Comparison of ENCODE assay signal across 1 cellular context in the genomic region with DNA sequence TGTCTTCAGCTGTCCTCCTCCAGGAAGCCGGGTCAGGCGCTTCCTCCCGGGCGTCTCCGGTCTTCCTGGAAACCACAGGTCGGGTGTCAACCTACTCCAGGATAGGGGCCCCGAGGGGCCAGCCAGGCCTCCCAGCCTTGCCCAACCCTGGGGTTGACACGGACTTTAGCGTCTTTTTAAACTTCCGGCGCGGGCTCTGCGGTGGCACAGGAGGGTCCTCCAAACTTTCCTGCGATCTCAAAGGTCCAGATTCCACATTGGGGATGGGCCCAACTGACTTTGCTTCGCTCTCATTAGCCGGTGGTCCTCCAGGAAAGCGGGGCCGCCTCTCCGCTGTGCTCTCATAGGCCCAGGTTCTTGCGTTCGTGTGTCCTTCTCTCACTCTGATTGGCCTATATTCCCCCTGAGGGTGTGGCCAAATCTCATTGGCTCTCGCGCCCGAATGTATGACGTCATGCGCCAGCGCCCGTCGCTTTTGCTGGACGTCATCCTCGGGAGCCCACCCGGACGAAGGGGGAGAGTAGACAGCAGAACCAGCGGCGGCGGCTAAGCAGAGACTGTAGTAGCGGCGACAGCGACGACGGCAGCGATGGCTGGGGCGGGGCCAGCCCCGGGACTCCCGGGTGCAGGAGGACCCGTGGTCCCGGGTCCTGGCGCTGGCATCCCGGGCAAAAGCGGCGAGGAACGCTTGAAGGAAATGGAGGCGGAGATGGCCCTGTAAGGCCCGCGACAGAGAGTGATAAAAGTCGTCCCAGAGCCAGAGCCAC.
TF ChIP-seq lines count a peak whose summit lies in the region.

Gene RBM42 (plus strand): TSS at position 472 of the 767 bp plus-strand sequence. CDS start 118 bp downstream, at position 590.

TF ChIP-seq in HepG2, 621 proteins besides CTCF, POLR2A, EP300 and RAD21 (continued from another document and continues in another):
- TF ChIP-seq NR2C2 (CRISPR knock-in tag; IDR thresholded peaks at IDR 0.05; ENCODE audit: borderline replicate concordance) (peak; percentile 76; the same call in 1 of the 2 replicates), CREB1 (IDR thresholded peaks at IDR 0.05) (peak; percentile 100), CREB1 (CRISPR knock-in tag; IDR thresholded peaks at IDR 0.05) (peak; percentile 100), MTF1 (CRISPR knock-in tag; IDR thresholded peaks at IDR 0.05) (no peak), ZNF766 (CRISPR knock-in tag; IDR thresholded peaks at IDR 0.05; ENCODE audit: borderline replicate concordance) (0 out of 2 replicates have a peak, but pooled peaks have one; percentile 19), IRX3 (CRISPR knock-in tag; IDR thresholded peaks at IDR 0.05; ENCODE audit: borderline replicate concordance, low read depth) (no peak), ATAD3A (CRISPR knock-in tag; IDR thresholded peaks at IDR 0.05) (no peak), ZNF678 (CRISPR knock-in tag; IDR thresholded peaks at IDR 0.05) (no peak), ZNF816 (CRISPR knock-in tag; IDR thresholded peaks at IDR 0.05; ENCODE audit: borderline replicate concordance) (no peak), SAP130 (CRISPR knock-in tag; IDR thresholded peaks at IDR 0.05; ENCODE audit: low read depth) (peak; percentile 90), ZNF580 (CRISPR knock-in tag; IDR thresholded peaks at IDR 0.05; ENCODE audit: borderline replicate concordance, low read depth) (no peak), SYNCRIP (IDR thresholded peaks at IDR 0.05; ENCODE audit: insufficient read depth, low read depth, low read length) (no peak), AHR (CRISPR knock-in tag; IDR thresholded peaks at IDR 0.05) (peak; percentile 59; the same call in 1 of the 2 replicates), ISX (CRISPR knock-in tag; conservative IDR thresholded peaks at IDR 0.05) (peak; percentile 89; the same call in 1 of the 2 replicates), SETDB1 (CRISPR knock-in tag; IDR thresholded peaks at IDR 0.05; ENCODE audit: borderline replicate concordance) (no peak), SP4 (CRISPR knock-in tag; IDR thresholded peaks at IDR 0.05) (peak; percentile 97), TCF7L2 (IDR thresholded peaks at IDR 0.05; ENCODE audit: low read depth, low read length) (no peak), MNT (IDR thresholded peaks at IDR 0.05) (peak; percentile 59), SMAD9 (CRISPR knock-in tag; IDR thresholded peaks at IDR 0.05) (no peak), ZFYVE20 (CRISPR knock-in tag; IDR thresholded peaks at IDR 0.05; ENCODE audit: borderline replicate concordance, low read depth) (no peak), TEAD3 (CRISPR knock-in tag; optimal IDR thresholded peaks at IDR 0.05; ENCODE audit: borderline replicate concordance) (peak; percentile 53), ZNF569 (CRISPR knock-in tag; IDR thresholded peaks at IDR 0.05; ENCODE audit: borderline replicate concordance) (no peak), SSRP1 (CRISPR knock-in tag; IDR thresholded peaks at IDR 0.05) (no peak), CERS6 (CRISPR knock-in tag; IDR thresholded peaks at IDR 0.05) (no peak), MTA1 (CRISPR knock-in tag; IDR thresholded peaks at IDR 0.05; ENCODE audit: borderline replicate concordance) (peak; percentile 38; the same call in 1 of the 2 replicates), CENPT (CRISPR knock-in tag; IDR thresholded peaks at IDR 0.05; ENCODE audit: low read depth) (no peak), ZNF83 (CRISPR knock-in tag; IDR thresholded peaks at IDR 0.05; ENCODE audit: borderline replicate concordance) (no peak), STAT5B (CRISPR knock-in tag; IDR thresholded peaks at IDR 0.05) (no peak)
- TF ChIP-seq, protein P1, sequence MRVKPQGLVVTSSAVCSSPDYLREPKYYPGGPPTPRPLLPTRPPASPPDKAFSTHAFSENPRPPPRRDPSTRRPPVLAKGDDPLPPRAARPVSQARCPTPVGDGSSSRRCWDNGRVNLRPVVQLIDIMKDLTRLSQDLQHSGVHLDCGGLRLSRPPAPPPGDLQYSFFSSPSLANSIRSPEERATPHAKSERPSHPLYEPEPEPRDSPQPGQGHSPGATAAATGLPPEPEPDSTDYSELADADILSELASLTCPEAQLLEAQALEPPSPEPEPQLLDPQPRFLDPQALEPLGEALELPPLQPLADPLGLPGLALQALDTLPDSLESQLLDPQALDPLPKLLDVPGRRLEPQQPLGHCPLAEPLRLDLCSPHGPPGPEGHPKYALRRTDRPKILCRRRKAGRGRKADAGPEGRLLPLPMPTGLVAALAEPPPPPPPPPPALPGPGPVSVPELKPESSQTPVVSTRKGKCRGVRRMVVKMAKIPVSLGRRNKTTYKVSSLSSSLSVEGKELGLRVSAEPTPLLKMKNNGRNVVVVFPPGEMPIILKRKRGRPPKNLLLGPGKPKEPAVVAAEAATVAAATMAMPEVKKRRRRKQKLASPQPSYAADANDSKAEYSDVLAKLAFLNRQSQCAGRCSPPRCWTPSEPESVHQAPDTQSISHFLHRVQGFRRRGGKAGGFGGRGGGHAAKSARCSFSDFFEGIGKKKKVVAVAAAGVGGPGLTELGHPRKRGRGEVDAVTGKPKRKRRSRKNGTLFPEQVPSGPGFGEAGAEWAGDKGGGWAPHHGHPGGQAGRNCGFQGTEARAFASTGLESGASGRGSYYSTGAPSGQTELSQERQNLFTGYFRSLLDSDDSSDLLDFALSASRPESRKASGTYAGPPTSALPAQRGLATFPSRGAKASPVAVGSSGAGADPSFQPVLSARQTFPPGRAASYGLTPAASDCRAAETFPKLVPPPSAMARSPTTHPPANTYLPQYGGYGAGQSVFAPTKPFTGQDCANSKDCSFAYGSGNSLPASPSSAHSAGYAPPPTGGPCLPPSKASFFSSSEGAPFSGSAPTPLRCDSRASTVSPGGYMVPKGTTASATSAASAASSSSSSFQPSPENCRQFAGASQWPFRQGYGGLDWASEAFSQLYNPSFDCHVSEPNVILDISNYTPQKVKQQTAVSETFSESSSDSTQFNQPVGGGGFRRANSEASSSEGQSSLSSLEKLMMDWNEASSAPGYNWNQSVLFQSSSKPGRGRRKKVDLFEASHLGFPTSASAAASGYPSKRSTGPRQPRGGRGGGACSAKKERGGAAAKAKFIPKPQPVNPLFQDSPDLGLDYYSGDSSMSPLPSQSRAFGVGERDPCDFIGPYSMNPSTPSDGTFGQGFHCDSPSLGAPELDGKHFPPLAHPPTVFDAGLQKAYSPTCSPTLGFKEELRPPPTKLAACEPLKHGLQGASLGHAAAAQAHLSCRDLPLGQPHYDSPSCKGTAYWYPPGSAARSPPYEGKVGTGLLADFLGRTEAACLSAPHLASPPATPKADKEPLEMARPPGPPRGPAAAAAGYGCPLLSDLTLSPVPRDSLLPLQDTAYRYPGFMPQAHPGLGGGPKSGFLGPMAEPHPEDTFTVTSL (CRISPR knock-in tag; IDR thresholded peaks at IDR 0.05; ENCODE audit: borderline replicate concordance), result no peak; the same call in 1 of the 2 replicates
- TF ChIP-seq, protein P2, sequence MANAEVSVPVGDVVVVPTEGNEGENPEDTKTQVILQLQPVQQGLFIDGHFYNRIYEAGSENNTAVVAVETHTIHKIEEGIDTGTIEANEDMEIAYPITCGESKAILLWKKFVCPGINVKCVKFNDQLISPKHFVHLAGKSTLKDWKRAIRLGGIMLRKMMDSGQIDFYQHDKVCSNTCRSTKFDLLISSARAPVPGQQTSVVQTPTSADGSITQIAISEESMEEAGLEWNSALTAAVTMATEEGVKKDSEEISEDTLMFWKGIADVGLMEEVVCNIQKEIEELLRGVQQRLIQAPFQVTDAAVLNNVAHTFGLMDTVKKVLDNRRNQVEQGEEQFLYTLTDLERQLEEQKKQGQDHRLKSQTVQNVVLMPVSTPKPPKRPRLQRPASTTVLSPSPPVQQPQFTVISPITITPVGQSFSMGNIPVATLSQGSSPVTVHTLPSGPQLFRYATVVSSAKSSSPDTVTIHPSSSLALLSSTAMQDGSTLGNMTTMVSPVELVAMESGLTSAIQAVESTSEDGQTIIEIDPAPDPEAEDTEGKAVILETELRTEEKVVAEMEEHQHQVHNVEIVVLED (CRISPR knock-in tag; IDR thresholded peaks at IDR 0.05; ENCODE audit: borderline replicate concordance), result peak; percentile 82
- TF ChIP-seq, protein P3, sequence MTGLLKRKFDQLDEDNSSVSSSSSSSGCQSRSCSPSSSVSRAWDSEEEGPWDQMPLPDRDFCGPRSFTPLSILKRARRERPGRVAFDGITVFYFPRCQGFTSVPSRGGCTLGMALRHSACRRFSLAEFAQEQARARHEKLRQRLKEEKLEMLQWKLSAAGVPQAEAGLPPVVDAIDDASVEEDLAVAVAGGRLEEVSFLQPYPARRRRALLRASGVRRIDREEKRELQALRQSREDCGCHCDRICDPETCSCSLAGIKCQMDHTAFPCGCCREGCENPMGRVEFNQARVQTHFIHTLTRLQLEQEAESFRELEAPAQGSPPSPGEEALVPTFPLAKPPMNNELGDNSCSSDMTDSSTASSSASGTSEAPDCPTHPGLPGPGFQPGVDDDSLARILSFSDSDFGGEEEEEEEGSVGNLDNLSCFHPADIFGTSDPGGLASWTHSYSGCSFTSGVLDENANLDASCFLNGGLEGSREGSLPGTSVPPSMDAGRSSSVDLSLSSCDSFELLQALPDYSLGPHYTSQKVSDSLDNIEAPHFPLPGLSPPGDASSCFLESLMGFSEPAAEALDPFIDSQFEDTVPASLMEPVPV (CRISPR knock-in tag; IDR thresholded peaks at IDR 0.05), result no peak
- TF ChIP-seq, protein P4, sequence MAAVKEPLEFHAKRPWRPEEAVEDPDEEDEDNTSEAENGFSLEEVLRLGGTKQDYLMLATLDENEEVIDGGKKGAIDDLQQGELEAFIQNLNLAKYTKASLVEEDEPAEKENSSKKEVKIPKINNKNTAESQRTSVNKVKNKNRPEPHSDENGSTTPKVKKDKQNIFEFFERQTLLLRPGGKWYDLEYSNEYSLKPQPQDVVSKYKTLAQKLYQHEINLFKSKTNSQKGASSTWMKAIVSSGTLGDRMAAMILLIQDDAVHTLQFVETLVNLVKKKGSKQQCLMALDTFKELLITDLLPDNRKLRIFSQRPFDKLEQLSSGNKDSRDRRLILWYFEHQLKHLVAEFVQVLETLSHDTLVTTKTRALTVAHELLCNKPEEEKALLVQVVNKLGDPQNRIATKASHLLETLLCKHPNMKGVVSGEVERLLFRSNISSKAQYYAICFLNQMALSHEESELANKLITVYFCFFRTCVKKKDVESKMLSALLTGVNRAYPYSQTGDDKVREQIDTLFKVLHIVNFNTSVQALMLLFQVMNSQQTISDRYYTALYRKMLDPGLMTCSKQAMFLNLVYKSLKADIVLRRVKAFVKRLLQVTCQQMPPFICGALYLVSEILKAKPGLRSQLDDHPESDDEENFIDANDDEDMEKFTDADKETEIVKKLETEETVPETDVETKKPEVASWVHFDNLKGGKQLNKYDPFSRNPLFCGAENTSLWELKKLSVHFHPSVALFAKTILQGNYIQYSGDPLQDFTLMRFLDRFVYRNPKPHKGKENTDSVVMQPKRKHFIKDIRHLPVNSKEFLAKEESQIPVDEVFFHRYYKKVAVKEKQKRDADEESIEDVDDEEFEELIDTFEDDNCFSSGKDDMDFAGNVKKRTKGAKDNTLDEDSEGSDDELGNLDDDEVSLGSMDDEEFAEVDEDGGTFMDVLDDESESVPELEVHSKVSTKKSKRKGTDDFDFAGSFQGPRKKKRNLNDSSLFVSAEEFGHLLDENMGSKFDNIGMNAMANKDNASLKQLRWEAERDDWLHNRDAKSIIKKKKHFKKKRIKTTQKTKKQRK (IDR thresholded peaks at IDR 0.05; ENCODE audit: low read length), result peak; percentile 40; the same call in 1 of the 2 replicates
- TF ChIP-seq, protein P5, sequence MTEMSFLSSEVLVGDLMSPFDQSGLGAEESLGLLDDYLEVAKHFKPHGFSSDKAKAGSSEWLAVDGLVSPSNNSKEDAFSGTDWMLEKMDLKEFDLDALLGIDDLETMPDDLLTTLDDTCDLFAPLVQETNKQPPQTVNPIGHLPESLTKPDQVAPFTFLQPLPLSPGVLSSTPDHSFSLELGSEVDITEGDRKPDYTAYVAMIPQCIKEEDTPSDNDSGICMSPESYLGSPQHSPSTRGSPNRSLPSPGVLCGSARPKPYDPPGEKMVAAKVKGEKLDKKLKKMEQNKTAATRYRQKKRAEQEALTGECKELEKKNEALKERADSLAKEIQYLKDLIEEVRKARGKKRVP (CRISPR knock-in tag; IDR thresholded peaks at IDR 0.05), result no peak
